In the genomic region with DNA sequence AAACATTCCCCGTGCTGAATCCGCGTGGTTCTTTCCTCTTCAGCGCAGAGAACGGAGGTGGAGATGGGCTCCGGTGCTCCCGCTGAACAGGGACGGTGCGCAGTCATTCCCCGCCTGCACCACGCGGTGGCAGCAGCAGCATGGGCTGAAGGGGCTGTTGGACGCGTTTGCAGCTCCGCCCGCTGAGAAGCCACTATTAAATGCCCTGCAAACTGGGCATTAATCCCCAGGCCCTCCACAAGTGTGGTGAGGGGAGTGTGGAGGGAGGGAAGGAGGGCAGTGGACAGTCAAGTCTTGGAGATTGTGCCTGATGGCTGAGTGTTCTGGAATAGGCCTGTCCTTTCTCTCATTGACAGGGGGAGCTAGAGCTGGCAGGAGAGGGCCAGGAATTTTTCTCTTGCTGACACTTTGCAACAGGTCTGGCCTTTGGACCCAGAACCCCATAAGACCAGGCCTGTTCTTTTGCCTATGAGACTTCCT, we compare ENCODE assay signal across 9 cellular contexts.
DNase-seq lines count a peak whose midpoint lies in the region; ATAC-seq and TF ChIP-seq lines count a peak whose summit lies in the region.
"Had no signal": no experiment of that assay in that cellular context is flagged by ENCODE, and none has a peak within 500 bp of the region (broad histone marks: within the 10 kb centered on the region; RNA-seq: fewer than 3 reads in every experiment).

No MANE protein-coding gene starts in this region.

- TF ChIP-seq CTCF in C4-2B (conservative IDR thresholded peaks at IDR 0.05), result peak; percentile 98
- TF ChIP-seq CTCF in endodermal cell (conservative IDR thresholded peaks at IDR 0.05), result peak; percentile 99

- WGBS in endodermal cell (ENCODE audit: insufficient coverage in 1 of 2, insufficient read length in 1 of 2), 2 experiments, result 6% methylated on average over 16 of the region's 16 CpGs; no CpG with 5 or more reads in 1 of the 2 experiments

- peaks cover 63% of the 10 kb centered on the region for H3K27me3 Mint-ChIP-seq in endodermal cell (ENCODE audit: insufficient read depth)

- H3K27ac Mint-ChIP-seq in endodermal cell, result no peak overlapping the region

- no peaks in the 10 kb centered on the region for H3K36me3 ChIP-seq in endodermal cell (ENCODE audit: control insufficient read depth, insufficient read depth, low read length)

- H3K4me1 Mint-ChIP-seq in endodermal cell, result peaks cover 12% of the 10 kb centered on the region

- H3K27ac ChIP-seq in C4-2B (no peak overlapping the region), endodermal cell (ENCODE audit: low read depth, low read length) (no peak overlapping the region)

- ATAC-seq in GM19328 (IDR thresholded peaks at IDR 0.05; ENCODE audit: unreplicated experiment) (peak; percentile 84), HG03378 (IDR thresholded peaks at IDR 0.05; ENCODE audit: unreplicated experiment) (peak; percentile 82)

- H3K4me1 ChIP-seq in endodermal cell (ENCODE audit: control insufficient read depth, insufficient read depth, low read length), result no peaks in the 10 kb centered on the region

- peaks cover 49% of the 10 kb centered on the region for H3K27me3 ChIP-seq in endodermal cell (ENCODE audit: control insufficient read depth, insufficient read depth, low read length, poor library complexity, severe bottlenecking)

- DNase-seq in NCI-H774 (lab: John Stamatoyannopoulos, UW) (peak; percentile 22), endodermal cell (peak; percentile 95), midbrain (lab: John Stamatoyannopoulos, UW) (peak; percentile 81)
- DNase-seq in activated CD8-positive, alpha-beta memory T cell treated with anti-CD3 and anti-CD28 coated beads for 24 hours, result peak; percentile 92
- DNase-seq in stimulated activated CD8-positive, alpha-beta memory T cell treated with anti-CD3 and anti-CD28 coated beads, Interleukin-15, amount 100 ng/mL, for 48 hours (ENCODE audit: low read depth in 2 of 2), result peak; percentile 53 to 63

- no peaks in the 10 kb centered on the region for H3K9me3 Mint-ChIP-seq in endodermal cell
- H3K9me3 Mint-ChIP-seq: T-helper 1 cell treated with Interleukin-12 subunit alpha and Interleukin-12 subunit beta and Interleukin-4 antibody, amounts not matched to agents 30 μg/mL and 1 μg/mL, for 36 hours had no signal

- H3K9me3 ChIP-seq in endodermal cell (ENCODE audit: control insufficient read depth, low read length), result no peaks in the 10 kb centered on the region

- H3K4me3 Mint-ChIP-seq in endodermal cell, result no peak overlapping the region
- H3K4me3 Mint-ChIP-seq: T-helper 1 cell treated with Interleukin-12 subunit alpha and Interleukin-12 subunit beta and Interleukin-4 antibody, amounts not matched to agents 30 μg/mL and 1 μg/mL, for 36 hours had no signal

- H3K36me3 Mint-ChIP-seq in endodermal cell (ENCODE audit: low read depth), result no peaks in the 10 kb centered on the region

- no peak overlapping the region for H3K4me3 ChIP-seq in endodermal cell (ENCODE audit: low read length)

- H3K9ac ChIP-seq in endodermal cell (ENCODE audit: extremely low read depth, low read length, poor library complexity, severe bottlenecking), result no peak overlapping the region

Comparison
In these comparisons a context has a peak if more than half of its experiments do, and no peak if none do; other contexts are left out.
1. DNase-seq: peak in every context shown above with its lines; median percentile 95 in endodermal cell; 92 in activated CD8-positive, alpha-beta memory T cell treated with anti-CD3 and anti-CD28 coated beads for 24 hours; 81 in midbrain; 58 in stimulated activated CD8-positive, alpha-beta memory T cell treated with anti-CD3 and anti-CD28 coated beads, Interleukin-15, amount 100 ng/mL, for 48 hours; 22 in NCI-H774.